In the genomic region with DNA sequence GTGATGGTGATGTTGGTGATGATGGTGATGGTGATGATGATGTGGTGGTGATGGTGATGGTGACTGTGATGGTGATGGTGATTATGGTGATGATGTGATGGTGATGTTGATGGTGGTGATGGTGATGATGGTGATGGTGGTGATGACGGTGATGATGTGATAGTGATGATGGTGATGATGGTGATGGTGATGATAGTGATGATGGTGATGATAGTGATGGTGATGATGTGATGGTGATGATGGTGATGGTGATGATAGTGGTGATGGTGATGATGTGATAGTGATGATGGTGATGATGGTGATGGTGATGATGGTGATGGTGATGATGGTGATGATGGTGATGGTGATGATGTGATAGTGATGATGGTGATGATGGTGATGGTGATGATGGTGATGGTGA, we compare ENCODE assay signal across 2 cellular contexts. TPM values are rescaled to one million over a fixed set of nuclear protein-coding genes. Genes with fewer than 3 reads are reported as not detected.
"Had no signal": no experiment of that assay in that cellular context is flagged by ENCODE, and none has a peak within 500 bp of the region (broad histone marks: within the 10 kb centered on the region; RNA-seq: fewer than 3 reads in every experiment).

No MANE protein-coding gene starts in this region.

RNA-seq across cellular contexts. Expression of a gene that starts 14.7 kb away (rescaled TPM):
- total RNA-seq: GM23248, HFFc6 had no signal
- polyA plus RNA-seq: GM23248 had no signal
